Comparison of ENCODE assay signal across 24 cellular contexts in the genomic region with DNA sequence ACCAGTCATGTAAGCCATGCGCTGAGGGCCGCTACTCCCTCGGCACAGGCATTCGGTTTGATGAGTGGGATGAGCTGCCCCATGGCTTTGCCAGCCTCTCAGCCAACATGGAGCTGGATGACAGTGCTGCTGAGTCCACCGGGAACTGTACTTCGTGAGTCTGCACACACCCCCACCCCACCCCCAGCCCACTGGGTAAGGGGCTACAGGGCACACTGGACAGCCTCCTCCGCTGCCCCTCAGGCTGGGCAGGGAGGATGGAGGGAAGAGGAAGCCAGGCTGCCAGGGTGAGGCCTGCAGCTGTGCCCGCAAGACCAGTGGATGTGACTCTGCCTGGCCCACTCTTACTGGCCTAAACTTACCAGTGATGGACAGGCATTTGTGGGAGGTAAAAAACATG. TPM values are rescaled to one million over a fixed set of nuclear protein-coding genes. Genes with fewer than 3 reads are reported as not detected.
"Had no signal": no experiment of that assay in that cellular context is flagged by ENCODE, and none has a peak within 500 bp of the region (broad histone marks: within the 10 kb centered on the region; RNA-seq: fewer than 3 reads in every experiment).

No MANE protein-coding gene starts in this region.

- H3K4me3 Mint-ChIP-seq: dendritic cell treated with granulocyte-macrophage colony-stimulating factor and Interleukin-4, amounts not matched to agents 40 ng/mL and 50 ng/mL, for 4 days; effector memory CD8-positive, alpha-beta T cell; naive thymus-derived CD4-positive, alpha-beta T cell; nephron progenitor cell; stimulated activated effector memory CD8-positive, alpha-beta T cell treated with anti-CD3 and anti-CD28 coated beads, Interleukin-12 subunit alpha, Interleukin-12 subunit beta, amount 100 ng/mL, for 72 hours; stimulated activated naive CD8-positive, alpha-beta T cell treated with anti-CD3 and anti-CD28 coated beads, Interleukin-15, Interleukin-2, amounts not matched to agents 100 ng/mL and 50 ng/mL, for 24 hours had no signal

- H3K36me3 ChIP-seq: left ventricle myocardium inferior, tibial artery, upper lobe of right lung had no signal

- H3K27ac Mint-ChIP-seq: dendritic cell treated with granulocyte-macrophage colony-stimulating factor and Interleukin-4, amounts not matched to agents 40 ng/mL and 50 ng/mL, for 4 days; effector memory CD8-positive, alpha-beta T cell; naive thymus-derived CD4-positive, alpha-beta T cell; nephron progenitor cell; progenitor cell of endocrine pancreas; stimulated activated effector memory CD8-positive, alpha-beta T cell treated with anti-CD3 and anti-CD28 coated beads, Interleukin-12 subunit alpha, Interleukin-12 subunit beta, amount 100 ng/mL, for 72 hours; stimulated activated naive CD8-positive, alpha-beta T cell treated with anti-CD3 and anti-CD28 coated beads, Interleukin-15, Interleukin-2, amounts not matched to agents 100 ng/mL and 50 ng/mL, for 24 hours had no signal

- H3K27me3 ChIP-seq: foreskin keratinocyte, hepatocyte, pancreas, tibial artery, upper lobe of right lung had no signal

- ATAC-seq: effector memory CD8-positive, alpha-beta T cell; foreskin keratinocyte; left cardiac atrium; naive thymus-derived CD4-positive, alpha-beta T cell; pancreas; stimulated activated effector memory CD8-positive, alpha-beta T cell treated with anti-CD3 and anti-CD28 coated beads, Interleukin-12 subunit alpha, Interleukin-12 subunit beta, amount 100 ng/mL, for 72 hours; upper lobe of right lung had no signal

- H3K9me3 Mint-ChIP-seq: dendritic cell treated with granulocyte-macrophage colony-stimulating factor and Interleukin-4, amounts not matched to agents 40 ng/mL and 50 ng/mL, for 4 days; effector memory CD8-positive, alpha-beta T cell; naive thymus-derived CD4-positive, alpha-beta T cell; nephron progenitor cell; stimulated activated effector memory CD8-positive, alpha-beta T cell treated with anti-CD3 and anti-CD28 coated beads, Interleukin-12 subunit alpha, Interleukin-12 subunit beta, amount 100 ng/mL, for 72 hours; stimulated activated naive CD8-positive, alpha-beta T cell treated with anti-CD3 and anti-CD28 coated beads, Interleukin-15, Interleukin-2, amounts not matched to agents 100 ng/mL and 50 ng/mL, for 24 hours had no signal

- H3K27me3 Mint-ChIP-seq: dendritic cell treated with granulocyte-macrophage colony-stimulating factor and Interleukin-4, amounts not matched to agents 40 ng/mL and 50 ng/mL, for 4 days; effector memory CD8-positive, alpha-beta T cell; progenitor cell of endocrine pancreas; stimulated activated naive CD8-positive, alpha-beta T cell treated with anti-CD3 and anti-CD28 coated beads, Interleukin-15, Interleukin-2, amounts not matched to agents 100 ng/mL and 50 ng/mL, for 24 hours had no signal

- H3K27ac ChIP-seq: foreskin keratinocyte, hepatocyte, left ventricle myocardium inferior, pancreas, tibial artery, upper lobe of right lung had no signal

- H3K9me3 ChIP-seq: left ventricle myocardium inferior, pancreas, tibial artery, upper lobe of right lung had no signal

- H3K4me3 ChIP-seq: hepatocyte, left ventricle myocardium inferior, lung, pancreas, smooth muscle cell, tibial artery, upper lobe of right lung had no signal

- H3K36me3 Mint-ChIP-seq: stimulated activated effector memory CD8-positive, alpha-beta T cell treated with anti-CD3 and anti-CD28 coated beads, Interleukin-12 subunit alpha, Interleukin-12 subunit beta, amount 100 ng/mL, for 72 hours had no signal

- DNase-seq: cerebellar nuclear complex; effector memory CD8-positive, alpha-beta T cell; foreskin keratinocyte; head of caudate nucleus; kidney; left cardiac atrium; left ventricle myocardium inferior; naive thymus-derived CD4-positive, alpha-beta T cell; nephron progenitor cell; nucleus accumbens; pancreas; right cardiac atrium; stimulated activated CD4-positive, alpha-beta T cell treated with anti-CD3 and anti-CD28 coated beads, Interleukin-4, amount 100 ng/mL, for 1 hour; stimulated activated CD8-positive, alpha-beta memory T cell treated with anti-CD3 and anti-CD28 coated beads, Interleukin-4, amount 100 ng/mL, for 48 hours; tibial artery; upper lobe of right lung had no signal

RNA-seq across cellular contexts. Expression of gene ELAPOR1, which starts 50.6 kb away (rescaled TPM):
- total RNA-seq: epithelial cell of proximal tubule had no signal
